Comparison of ENCODE assay signal across 1 cellular context in genomic region chr10:12195603-12196506, GRCh38.
TF ChIP-seq lines count a peak whose summit lies in the region.

TSS of gene CDC123 (plus strand) at chr10:12196188. CDS start at chr10:12196246, 58 bp downstream.
TSS of gene NUDT5 (minus strand) at chr10:12195891. CDS start at chr10:12186291, 9,600 bp downstream.

TF ChIP-seq in K562, 482 proteins besides CTCF, POLR2A, EP300 and RAD21 (continued from another document and continues in another):
- TF ChIP-seq TSHZ1 (CRISPR knock-in tag; IDR thresholded peaks at IDR 0.05) (no peak), SRSF7 (optimal IDR thresholded peaks at IDR 0.05; ENCODE audit: low read depth, low read length) (no peak), MAFG (tag; conservative IDR thresholded peaks at IDR 0.05) (no peak), TBP (optimal IDR thresholded peaks at IDR 0.05; ENCODE audit: low read depth, low read length) (peak; percentile 60), FOXP4 (CRISPR knock-in tag; IDR thresholded peaks at IDR 0.05; ENCODE audit: borderline replicate concordance) (0 out of 2 replicates have a peak, but pooled peaks have one; percentile 65), POLR2B (IDR thresholded peaks at IDR 0.05; ENCODE audit: low read depth, partially characterized antibody) (peak; percentile 57), NONO (IDR thresholded peaks at IDR 0.05; ENCODE audit: low read depth in 2 of 2, low read length in 1 of 2) (0 out of 4 replicates have a peak, but pooled peaks of 1 of the 2 experiments have one; percentile 50), HDAC3 (IDR thresholded peaks at IDR 0.05; ENCODE audit: borderline replicate concordance, partially characterized antibody) (peak; percentile 51), TFAP4 (CRISPR knock-in tag; IDR thresholded peaks at IDR 0.05; ENCODE audit: borderline replicate concordance) (peak; percentile 78; the same call in 1 of the 2 replicates), ERF (CRISPR knock-in tag; IDR thresholded peaks at IDR 0.05) (0 out of 2 replicates have a peak, but pooled peaks have one; percentile 9), POLR2G (IDR thresholded peaks at IDR 0.05; ENCODE audit: low read depth, low read length) (peak; percentile 83), TCF7 (IDR thresholded peaks at IDR 0.05; ENCODE audit: borderline replicate concordance) (no peak; the same call in 1 of the 2 replicates), DPF2 (IDR thresholded peaks at IDR 0.05) (peak; percentile 22; the same call in 1 of the 2 replicates), ZNF695 (CRISPR knock-in tag; IDR thresholded peaks at IDR 0.05) (no peak), ADNP (tag; IDR thresholded peaks at IDR 0.05) (no peak), ZFP1 (CRISPR knock-in tag; IDR thresholded peaks at IDR 0.05) (no peak), SAFB2 (IDR thresholded peaks at IDR 0.05; ENCODE audit: borderline replicate concordance, low read depth, low read length, severe bottlenecking) (no peak), SIN3B (IDR thresholded peaks at IDR 0.05; ENCODE audit: low read depth) (peak; percentile 94), HOXB6 (CRISPR knock-in tag; IDR thresholded peaks at IDR 0.05; ENCODE audit: borderline replicate concordance) (no peak), SNRNP70 (optimal IDR thresholded peaks at IDR 0.05; ENCODE audit: low read depth, low read length) (no peak), FOXP1 (CRISPR knock-in tag; IDR thresholded peaks at IDR 0.05) (peak; percentile 51; the same call in 1 of the 2 replicates), ZNF217 (CRISPR knock-in tag; IDR thresholded peaks at IDR 0.05) (no peak), PRPF4 (IDR thresholded peaks at IDR 0.05; ENCODE audit: insufficient read depth, low read depth, low read length, poor library complexity, severe bottlenecking) (no peak), SOX6 (IDR thresholded peaks at IDR 0.05) (0 out of 2 replicates have a peak, but pooled peaks have one; percentile 23), ELK3 (CRISPR knock-in tag; IDR thresholded peaks at IDR 0.05) (no peak), ESRRA (IDR thresholded peaks at IDR 0.05; ENCODE audit: borderline replicate concordance, low read depth) (peak; percentile 66), ID3 (CRISPR knock-in tag; IDR thresholded peaks at IDR 0.05) (no peak), ID3 (tag; IDR thresholded peaks at IDR 0.05) (peak; percentile 64; the same call in 1 of the 2 replicates), ELF1 (tag; IDR thresholded peaks at IDR 0.05) (peak; percentile 97), SUPT5H (IDR thresholded peaks at IDR 0.05) (peak; percentile 82), HDAC1 (IDR thresholded peaks at IDR 0.05) (peak in 1 of 2 experiments; percentile 80; a peak in 2 of 4 replicates), XRCC5 (IDR thresholded peaks at IDR 0.05; ENCODE audit: low read depth, low read length) (peak; percentile 89; the same call in 1 of the 2 replicates), ZNF121 (CRISPR knock-in tag; conservative IDR thresholded peaks at IDR 0.05) (0 out of 2 replicates have a peak, but pooled peaks have one; percentile 3), HNRNPK (IDR thresholded peaks at IDR 0.05; ENCODE audit: low read depth, low read length, poor library complexity, severe bottlenecking) (no peak), PRMT5 (CRISPR knock-in tag; IDR thresholded peaks at IDR 0.05) (no peak), BCOR (IDR thresholded peaks at IDR 0.05) (peak; percentile 46; the same call in 1 of the 2 replicates), FOS (IDR thresholded peaks at IDR 0.05; ENCODE audit: extremely low read depth, insufficient read length) (no peak), ZBTB11 (CRISPR knock-in tag; IDR thresholded peaks at IDR 0.05) (peak; percentile 93 to 99 (median 97)), PTTG1 (tag; IDR thresholded peaks at IDR 0.05; ENCODE audit: low read depth) (no peak), POLR2H (tag; IDR thresholded peaks at IDR 0.05; ENCODE audit: low read depth) (peak; percentile 29; the same call in 1 of the 2 replicates), MYBL2 (IDR thresholded peaks at IDR 0.05; ENCODE audit: low read depth) (0 out of 2 replicates have a peak, but pooled peaks have one; percentile 25), MYBL2 (CRISPR knock-in tag; IDR thresholded peaks at IDR 0.05; ENCODE audit: borderline replicate concordance) (no peak), ZNF41 (CRISPR knock-in tag; conservative IDR thresholded peaks at IDR 0.05) (no peak), EWSR1 (IDR thresholded peaks at IDR 0.05; ENCODE audit: borderline replicate concordance, low read depth, partially characterized antibody) (no peak)
- TF ChIP-seq, protein P1, sequence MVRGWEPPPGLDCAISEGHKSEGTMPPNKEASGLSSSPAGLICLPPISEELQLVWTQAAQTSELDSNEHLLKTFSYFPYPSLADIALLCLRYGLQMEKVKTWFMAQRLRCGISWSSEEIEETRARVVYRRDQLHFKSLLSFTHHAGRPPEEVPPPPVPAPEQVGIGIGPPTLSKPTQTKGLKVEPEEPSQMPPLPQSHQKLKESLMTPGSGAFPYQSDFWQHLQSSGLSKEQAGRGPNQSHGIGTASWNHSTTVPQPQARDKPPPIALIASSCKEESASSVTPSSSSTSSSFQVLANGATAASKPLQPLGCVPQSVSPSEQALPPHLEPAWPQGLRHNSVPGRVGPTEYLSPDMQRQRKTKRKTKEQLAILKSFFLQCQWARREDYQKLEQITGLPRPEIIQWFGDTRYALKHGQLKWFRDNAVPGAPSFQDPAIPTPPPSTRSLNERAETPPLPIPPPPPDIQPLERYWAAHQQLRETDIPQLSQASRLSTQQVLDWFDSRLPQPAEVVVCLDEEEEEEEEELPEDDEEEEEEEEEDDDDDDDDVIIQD (CRISPR knock-in tag; IDR thresholded peaks at IDR 0.05), result no peak
- TF ChIP-seq, protein P2, sequence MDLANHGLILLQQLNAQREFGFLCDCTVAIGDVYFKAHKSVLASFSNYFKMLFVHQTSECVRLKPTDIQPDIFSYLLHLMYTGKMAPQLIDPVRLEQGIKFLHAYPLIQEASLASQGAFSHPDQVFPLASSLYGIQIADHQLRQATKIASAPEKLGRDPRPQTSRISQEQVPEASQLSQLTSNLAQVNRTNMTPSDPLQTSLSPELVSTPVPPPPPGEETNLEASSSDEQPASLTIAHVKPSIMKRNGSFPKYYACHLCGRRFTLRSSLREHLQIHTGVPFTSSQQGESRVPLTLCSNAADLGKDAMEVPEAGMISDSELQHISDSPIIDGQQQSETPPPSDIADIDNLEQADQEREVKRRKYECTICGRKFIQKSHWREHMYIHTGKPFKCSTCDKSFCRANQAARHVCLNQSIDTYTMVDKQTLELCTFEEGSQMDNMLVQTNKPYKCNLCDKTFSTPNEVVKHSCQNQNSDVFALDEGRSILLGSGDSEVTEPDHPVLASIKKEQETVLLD (IDR thresholded peaks at IDR 0.05), result no peak
- TF ChIP-seq, protein P3, sequence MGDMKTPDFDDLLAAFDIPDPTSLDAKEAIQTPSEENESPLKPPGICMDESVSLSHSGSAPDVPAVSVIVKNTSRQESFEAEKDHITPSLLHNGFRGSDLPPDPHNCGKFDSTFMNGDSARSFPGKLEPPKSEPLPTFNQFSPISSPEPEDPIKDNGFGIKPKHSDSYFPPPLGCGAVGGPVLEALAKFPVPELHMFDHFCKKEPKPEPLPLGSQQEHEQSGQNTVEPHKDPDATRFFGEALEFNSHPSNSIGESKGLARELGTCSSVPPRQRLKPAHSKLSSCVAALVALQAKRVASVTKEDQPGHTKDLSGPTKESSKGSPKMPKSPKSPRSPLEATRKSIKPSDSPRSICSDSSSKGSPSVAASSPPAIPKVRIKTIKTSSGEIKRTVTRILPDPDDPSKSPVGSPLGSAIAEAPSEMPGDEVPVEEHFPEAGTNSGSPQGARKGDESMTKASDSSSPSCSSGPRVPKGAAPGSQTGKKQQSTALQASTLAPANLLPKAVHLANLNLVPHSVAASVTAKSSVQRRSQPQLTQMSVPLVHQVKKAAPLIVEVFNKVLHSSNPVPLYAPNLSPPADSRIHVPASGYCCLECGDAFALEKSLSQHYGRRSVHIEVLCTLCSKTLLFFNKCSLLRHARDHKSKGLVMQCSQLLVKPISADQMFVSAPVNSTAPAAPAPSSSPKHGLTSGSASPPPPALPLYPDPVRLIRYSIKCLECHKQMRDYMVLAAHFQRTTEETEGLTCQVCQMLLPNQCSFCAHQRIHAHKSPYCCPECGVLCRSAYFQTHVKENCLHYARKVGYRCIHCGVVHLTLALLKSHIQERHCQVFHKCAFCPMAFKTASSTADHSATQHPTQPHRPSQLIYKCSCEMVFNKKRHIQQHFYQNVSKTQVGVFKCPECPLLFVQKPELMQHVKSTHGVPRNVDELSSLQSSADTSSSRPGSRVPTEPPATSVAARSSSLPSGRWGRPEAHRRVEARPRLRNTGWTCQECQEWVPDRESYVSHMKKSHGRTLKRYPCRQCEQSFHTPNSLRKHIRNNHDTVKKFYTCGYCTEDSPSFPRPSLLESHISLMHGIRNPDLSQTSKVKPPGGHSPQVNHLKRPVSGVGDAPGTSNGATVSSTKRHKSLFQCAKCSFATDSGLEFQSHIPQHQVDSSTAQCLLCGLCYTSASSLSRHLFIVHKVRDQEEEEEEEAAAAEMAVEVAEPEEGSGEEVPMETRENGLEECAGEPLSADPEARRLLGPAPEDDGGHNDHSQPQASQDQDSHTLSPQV (IDR thresholded peaks at IDR 0.05), result peak; percentile 54
